In the genomic region with DNA sequence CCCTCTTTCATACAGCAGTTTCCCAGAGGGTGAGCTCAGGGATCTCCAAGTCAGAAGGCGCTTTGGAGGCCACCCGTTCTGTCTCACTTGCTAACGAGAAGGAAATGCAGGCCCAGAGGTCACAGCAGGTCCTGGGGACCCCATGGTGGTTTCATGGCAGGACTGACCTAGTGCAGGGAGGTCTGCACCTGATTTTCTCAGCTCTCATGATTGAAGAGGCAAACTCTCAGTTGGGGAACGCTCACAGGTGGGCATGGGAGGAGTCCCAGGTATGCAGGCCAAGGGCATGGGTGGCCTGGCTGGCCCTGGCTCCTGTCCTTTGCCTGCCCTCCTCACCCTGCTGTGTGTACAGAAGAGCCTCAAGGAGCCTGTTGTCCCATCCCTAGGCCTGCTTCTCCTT, we compare ENCODE assay signal across 1 cellular context.
TF ChIP-seq lines count a peak whose summit lies in the region.

No MANE protein-coding gene starts in this region.

TF ChIP-seq in WTC11, 78 proteins besides CTCF, POLR2A, EP300 and RAD21 (continued from another document):
- TF ChIP-seq, protein P1, sequence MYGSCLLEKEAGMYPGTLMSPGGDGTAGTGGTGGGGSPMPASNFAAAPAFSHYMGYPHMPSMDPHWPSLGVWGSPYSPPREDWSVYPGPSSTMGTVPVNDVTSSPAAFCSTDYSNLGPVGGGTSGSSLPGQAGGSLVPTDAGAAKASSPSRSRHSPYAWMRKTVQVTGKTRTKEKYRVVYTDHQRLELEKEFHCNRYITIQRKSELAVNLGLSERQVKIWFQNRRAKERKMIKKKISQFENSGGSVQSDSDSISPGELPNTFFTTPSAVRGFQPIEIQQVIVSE (CRISPR knock-in tag; IDR thresholded peaks at IDR 0.05; ENCODE audit: borderline replicate concordance): no peak
- TF ChIP-seq, protein P2, sequence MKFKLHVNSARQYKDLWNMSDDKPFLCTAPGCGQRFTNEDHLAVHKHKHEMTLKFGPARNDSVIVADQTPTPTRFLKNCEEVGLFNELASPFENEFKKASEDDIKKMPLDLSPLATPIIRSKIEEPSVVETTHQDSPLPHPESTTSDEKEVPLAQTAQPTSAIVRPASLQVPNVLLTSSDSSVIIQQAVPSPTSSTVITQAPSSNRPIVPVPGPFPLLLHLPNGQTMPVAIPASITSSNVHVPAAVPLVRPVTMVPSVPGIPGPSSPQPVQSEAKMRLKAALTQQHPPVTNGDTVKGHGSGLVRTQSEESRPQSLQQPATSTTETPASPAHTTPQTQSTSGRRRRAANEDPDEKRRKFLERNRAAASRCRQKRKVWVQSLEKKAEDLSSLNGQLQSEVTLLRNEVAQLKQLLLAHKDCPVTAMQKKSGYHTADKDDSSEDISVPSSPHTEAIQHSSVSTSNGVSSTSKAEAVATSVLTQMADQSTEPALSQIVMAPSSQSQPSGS (CRISPR knock-in tag; IDR thresholded peaks at IDR 0.05; ENCODE audit: borderline replicate concordance, low read depth): no peak
- no peak for TF ChIP-seq TP53 (CRISPR knock-in tag; IDR thresholded peaks at IDR 0.05)
- TF ChIP-seq, protein P3, sequence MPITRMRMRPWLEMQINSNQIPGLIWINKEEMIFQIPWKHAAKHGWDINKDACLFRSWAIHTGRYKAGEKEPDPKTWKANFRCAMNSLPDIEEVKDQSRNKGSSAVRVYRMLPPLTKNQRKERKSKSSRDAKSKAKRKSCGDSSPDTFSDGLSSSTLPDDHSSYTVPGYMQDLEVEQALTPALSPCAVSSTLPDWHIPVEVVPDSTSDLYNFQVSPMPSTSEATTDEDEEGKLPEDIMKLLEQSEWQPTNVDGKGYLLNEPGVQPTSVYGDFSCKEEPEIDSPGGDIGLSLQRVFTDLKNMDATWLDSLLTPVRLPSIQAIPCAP (CRISPR knock-in tag; IDR thresholded peaks at IDR 0.05): no peak
- no peak for TF ChIP-seq NFE2L1 (CRISPR knock-in tag; IDR thresholded peaks at IDR 0.05)
- TF ChIP-seq, protein P4, sequence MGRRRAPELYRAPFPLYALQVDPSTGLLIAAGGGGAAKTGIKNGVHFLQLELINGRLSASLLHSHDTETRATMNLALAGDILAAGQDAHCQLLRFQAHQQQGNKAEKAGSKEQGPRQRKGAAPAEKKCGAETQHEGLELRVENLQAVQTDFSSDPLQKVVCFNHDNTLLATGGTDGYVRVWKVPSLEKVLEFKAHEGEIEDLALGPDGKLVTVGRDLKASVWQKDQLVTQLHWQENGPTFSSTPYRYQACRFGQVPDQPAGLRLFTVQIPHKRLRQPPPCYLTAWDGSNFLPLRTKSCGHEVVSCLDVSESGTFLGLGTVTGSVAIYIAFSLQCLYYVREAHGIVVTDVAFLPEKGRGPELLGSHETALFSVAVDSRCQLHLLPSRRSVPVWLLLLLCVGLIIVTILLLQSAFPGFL (CRISPR knock-in tag; IDR thresholded peaks at IDR 0.05; ENCODE audit: borderline replicate concordance): no peak
TF ChIP-seq in WTC11: peak in this region for 0.
